29 cellular contexts compared by ENCODE assay signal in genomic region chr4:78409612-78410202, GRCh38.
"Had no signal": no experiment of that assay in that cellular context is flagged by ENCODE, and none has a peak within 500 bp of the region (broad histone marks: within the 10 kb centered on the region; RNA-seq: fewer than 3 reads in every experiment).

No MANE protein-coding gene starts in this region.

- H3K4me3 ChIP-seq: heart right ventricle, left lung, lower lobe of right lung, skin epidermis, thoracic aorta, vagina had no signal

- H3K27ac Mint-ChIP-seq: activated CD4-positive, alpha-beta T cell treated with anti-CD3 and anti-CD28 coated beads, Interleukin-2, amount 10 ng/mL, durations not matched to agents 7 days and 5 days; activated CD8-positive, alpha-beta memory T cell treated with anti-CD3 and anti-CD28 coated beads, Interleukin-2, amount 10 ng/mL, durations not matched to agents 7 days and 5 days; activated CD8-positive, alpha-beta T cell treated with anti-CD3 and anti-CD28 coated beads, Interleukin-2, amount 10 ng/mL, durations not matched to agents 7 days and 5 days; activated naive CD4-positive, alpha-beta T cell treated with anti-CD3 and anti-CD28 coated beads, Interleukin-2, amount 50 U/mL, for 72 hours; activated T-helper 2 cell treated with anti-CD3 and anti-CD28 coated beads, Interferon-gamma antibody, Interleukin-2, Interleukin-4, amounts not matched to agents 10 μg/mL and 5 μg/mL and 100 μg/mL, durations not matched to agents 14 hours and 24 hours and 36 hours; nephron; stimulated activated effector memory CD8-positive, alpha-beta T cell treated with anti-CD3 and anti-CD28 coated beads, Interleukin-12 subunit alpha, Interleukin-12 subunit beta, amount 100 ng/mL, for 72 hours; stimulated activated naive CD8-positive, alpha-beta T cell treated with anti-CD3 and anti-CD28 coated beads, Interleukin-15, Interleukin-2, amounts not matched to agents 100 ng/mL and 50 ng/mL, for 24 hours; T-helper 17 cell had no signal

- H3K36me3 ChIP-seq: heart right ventricle, left lung, lower lobe of right lung, thoracic aorta, vagina had no signal

- H3K9me3 Mint-ChIP-seq: activated CD4-positive, alpha-beta T cell treated with anti-CD3 and anti-CD28 coated beads, Interleukin-2, amount 10 ng/mL, durations not matched to agents 7 days and 5 days; activated naive CD4-positive, alpha-beta T cell treated with anti-CD3 and anti-CD28 coated beads, Interleukin-2, amount 50 U/mL, for 72 hours; activated T-helper 2 cell treated with anti-CD3 and anti-CD28 coated beads, Interferon-gamma antibody, Interleukin-2, Interleukin-4, amounts not matched to agents 10 μg/mL and 5 μg/mL and 100 μg/mL, durations not matched to agents 14 hours and 24 hours and 36 hours; nephron; stimulated activated effector memory CD8-positive, alpha-beta T cell treated with anti-CD3 and anti-CD28 coated beads, Interleukin-12 subunit alpha, Interleukin-12 subunit beta, amount 100 ng/mL, for 72 hours; stimulated activated naive CD8-positive, alpha-beta T cell treated with anti-CD3 and anti-CD28 coated beads, Interleukin-15, Interleukin-2, amounts not matched to agents 100 ng/mL and 50 ng/mL, for 24 hours; WTC11 had no signal

- H3K36me3 Mint-ChIP-seq: activated CD8-positive, alpha-beta memory T cell treated with anti-CD3 and anti-CD28 coated beads, Interleukin-2, amount 10 ng/mL, durations not matched to agents 7 days and 5 days; activated naive CD4-positive, alpha-beta T cell treated with anti-CD3 and anti-CD28 coated beads, Interleukin-2, amount 50 U/mL, for 72 hours; stimulated activated effector memory CD8-positive, alpha-beta T cell treated with anti-CD3 and anti-CD28 coated beads, Interleukin-12 subunit alpha, Interleukin-12 subunit beta, amount 100 ng/mL, for 72 hours had no signal

- H3K27me3 ChIP-seq: heart right ventricle, left lung, vagina had no signal

- DNase-seq: activated CD4-positive, alpha-beta T cell treated with anti-CD3 and anti-CD28 coated beads for 1 hour; activated CD4-positive, alpha-beta T cell treated with anti-CD3 and anti-CD28 coated beads, Interleukin-2, amount 10 ng/mL, durations not matched to agents 7 days and 5 days; activated CD8-positive, alpha-beta memory T cell treated with anti-CD3 and anti-CD28 coated beads, Interleukin-2, amount 10 ng/mL, durations not matched to agents 7 days and 5 days; activated CD8-positive, alpha-beta T cell treated with anti-CD3 and anti-CD28 coated beads, Interleukin-2, amount 10 ng/mL, durations not matched to agents 7 days and 5 days; activated T-cell treated with anti-CD3 and anti-CD28 coated beads, Interleukin-2, amount 50 U/mL, for 48 hours; anterior cingulate cortex; dermis blood vessel endothelial cell; effector CD4-positive, alpha-beta T cell; erythroblast; foreskin fibroblast; heart right ventricle; left lung; lower lobe of right lung; mesendoderm; retina; stimulated activated CD4-positive, alpha-beta T cell treated with anti-CD3 and anti-CD28 coated beads, Interleukin-4, amount 100 ng/mL, for 24 hours; T-helper 17 cell; T1000 had no signal

- FAIRE-seq: colon had no signal

- H3K4me1 Mint-ChIP-seq: activated CD4-positive, alpha-beta T cell treated with anti-CD3 and anti-CD28 coated beads, Interleukin-2, amount 10 ng/mL, durations not matched to agents 7 days and 5 days; activated CD8-positive, alpha-beta memory T cell treated with anti-CD3 and anti-CD28 coated beads, Interleukin-2, amount 10 ng/mL, durations not matched to agents 7 days and 5 days; stimulated activated effector memory CD8-positive, alpha-beta T cell treated with anti-CD3 and anti-CD28 coated beads, Interleukin-12 subunit alpha, Interleukin-12 subunit beta, amount 100 ng/mL, for 72 hours; T-helper 17 cell; WTC11 had no signal

- H3K4me3 Mint-ChIP-seq: activated CD4-positive, alpha-beta T cell treated with anti-CD3 and anti-CD28 coated beads, Interleukin-2, amount 10 ng/mL, durations not matched to agents 7 days and 5 days; activated CD8-positive, alpha-beta memory T cell treated with anti-CD3 and anti-CD28 coated beads, Interleukin-2, amount 10 ng/mL, durations not matched to agents 7 days and 5 days; activated CD8-positive, alpha-beta T cell treated with anti-CD3 and anti-CD28 coated beads, Interleukin-2, amount 10 ng/mL, durations not matched to agents 7 days and 5 days; nephron; stimulated activated effector memory CD8-positive, alpha-beta T cell treated with anti-CD3 and anti-CD28 coated beads, Interleukin-12 subunit alpha, Interleukin-12 subunit beta, amount 100 ng/mL, for 72 hours; stimulated activated naive CD8-positive, alpha-beta T cell treated with anti-CD3 and anti-CD28 coated beads, Interleukin-15, Interleukin-2, amounts not matched to agents 100 ng/mL and 50 ng/mL, for 24 hours; T-helper 17 cell; WTC11 had no signal

- H3K4me1 ChIP-seq: left lung, lower lobe of right lung, vagina had no signal

- ATAC-seq: activated CD8-positive, alpha-beta memory T cell treated with anti-CD3 and anti-CD28 coated beads, Interleukin-2, amount 10 ng/mL, durations not matched to agents 7 days and 5 days; activated CD8-positive, alpha-beta T cell treated with anti-CD3 and anti-CD28 coated beads, Interleukin-2, amount 10 ng/mL, durations not matched to agents 7 days and 5 days; activated naive CD4-positive, alpha-beta T cell treated with anti-CD3 and anti-CD28 coated beads, Interleukin-2, amount 50 U/mL, for 72 hours; heart right ventricle; left lung; lower lobe of right lung; sciatic nerve; stimulated activated effector memory CD8-positive, alpha-beta T cell treated with anti-CD3 and anti-CD28 coated beads, Interleukin-12 subunit alpha, Interleukin-12 subunit beta, amount 100 ng/mL, for 72 hours; T-helper 17 cell; WTC11 had no signal

- H3K27ac ChIP-seq: heart right ventricle, left lung, lower lobe of right lung, skin epidermis, thoracic aorta, vagina had no signal

- H3K9me3 ChIP-seq: heart right ventricle, left lung, lower lobe of right lung, thoracic aorta, vagina had no signal
